ENCODE assay signal across 1 cellular context in the genomic region with DNA sequence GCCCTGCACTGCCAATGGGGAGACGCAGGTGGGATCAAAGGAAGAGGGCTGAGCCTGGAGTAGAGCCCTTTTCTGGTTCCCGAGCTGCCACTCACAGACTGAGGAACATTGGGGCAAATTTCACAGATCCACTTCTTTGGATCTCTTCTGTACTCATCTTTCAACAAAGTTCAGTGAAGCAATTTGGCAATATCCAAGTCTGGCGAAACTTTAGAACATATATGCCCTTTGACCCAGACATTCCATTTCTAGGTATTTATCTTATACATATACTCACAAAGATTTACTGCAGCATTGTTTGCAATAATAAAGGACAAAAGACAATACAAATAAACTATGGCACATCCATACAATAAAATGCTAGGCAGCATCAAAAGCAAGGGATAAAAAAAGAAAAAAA.
TF ChIP-seq lines count a peak whose summit lies in the region.

No MANE protein-coding gene starts in this region.

TF ChIP-seq in HepG2, 621 proteins besides CTCF, POLR2A, EP300 and RAD21:
- peak; percentile 58; the same call in 1 of the 2 replicates for TF ChIP-seq NR2F6 (IDR thresholded peaks at IDR 0.05)
- 0 out of 2 replicates have a peak, but pooled peaks have one; percentile 27 for TF ChIP-seq NR2F6 (CRISPR knock-in tag; IDR thresholded peaks at IDR 0.05)
- 0 out of 2 replicates have a peak, but pooled peaks have one; percentile 25 for TF ChIP-seq GATAD2A (CRISPR knock-in tag; IDR thresholded peaks at IDR 0.05)
- peak; percentile 47; the same call in 1 of the 2 replicates for TF ChIP-seq CEBPG (CRISPR knock-in tag; IDR thresholded peaks at IDR 0.05)
- TF ChIP-seq NR2C2 (CRISPR knock-in tag; IDR thresholded peaks at IDR 0.05; ENCODE audit: borderline replicate concordance), result peak; percentile 37; the same call in 1 of the 2 replicates
- TF ChIP-seq, protein P1, sequence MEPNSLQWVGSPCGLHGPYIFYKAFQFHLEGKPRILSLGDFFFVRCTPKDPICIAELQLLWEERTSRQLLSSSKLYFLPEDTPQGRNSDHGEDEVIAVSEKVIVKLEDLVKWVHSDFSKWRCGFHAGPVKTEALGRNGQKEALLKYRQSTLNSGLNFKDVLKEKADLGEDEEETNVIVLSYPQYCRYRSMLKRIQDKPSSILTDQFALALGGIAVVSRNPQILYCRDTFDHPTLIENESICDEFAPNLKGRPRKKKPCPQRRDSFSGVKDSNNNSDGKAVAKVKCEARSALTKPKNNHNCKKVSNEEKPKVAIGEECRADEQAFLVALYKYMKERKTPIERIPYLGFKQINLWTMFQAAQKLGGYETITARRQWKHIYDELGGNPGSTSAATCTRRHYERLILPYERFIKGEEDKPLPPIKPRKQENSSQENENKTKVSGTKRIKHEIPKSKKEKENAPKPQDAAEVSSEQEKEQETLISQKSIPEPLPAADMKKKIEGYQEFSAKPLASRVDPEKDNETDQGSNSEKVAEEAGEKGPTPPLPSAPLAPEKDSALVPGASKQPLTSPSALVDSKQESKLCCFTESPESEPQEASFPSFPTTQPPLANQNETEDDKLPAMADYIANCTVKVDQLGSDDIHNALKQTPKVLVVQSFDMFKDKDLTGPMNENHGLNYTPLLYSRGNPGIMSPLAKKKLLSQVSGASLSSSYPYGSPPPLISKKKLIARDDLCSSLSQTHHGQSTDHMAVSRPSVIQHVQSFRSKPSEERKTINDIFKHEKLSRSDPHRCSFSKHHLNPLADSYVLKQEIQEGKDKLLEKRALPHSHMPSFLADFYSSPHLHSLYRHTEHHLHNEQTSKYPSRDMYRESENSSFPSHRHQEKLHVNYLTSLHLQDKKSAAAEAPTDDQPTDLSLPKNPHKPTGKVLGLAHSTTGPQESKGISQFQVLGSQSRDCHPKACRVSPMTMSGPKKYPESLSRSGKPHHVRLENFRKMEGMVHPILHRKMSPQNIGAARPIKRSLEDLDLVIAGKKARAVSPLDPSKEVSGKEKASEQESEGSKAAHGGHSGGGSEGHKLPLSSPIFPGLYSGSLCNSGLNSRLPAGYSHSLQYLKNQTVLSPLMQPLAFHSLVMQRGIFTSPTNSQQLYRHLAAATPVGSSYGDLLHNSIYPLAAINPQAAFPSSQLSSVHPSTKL (CRISPR knock-in tag; IDR thresholded peaks at IDR 0.05), result 0 out of 2 replicates have a peak, but pooled peaks have one; percentile 7
- TF ChIP-seq SRSF9 (IDR thresholded peaks at IDR 0.05; ENCODE audit: borderline replicate concordance, insufficient read depth, low read depth, low read length, poor library complexity, severe bottlenecking), result no peak
- TF ChIP-seq, protein P2, sequence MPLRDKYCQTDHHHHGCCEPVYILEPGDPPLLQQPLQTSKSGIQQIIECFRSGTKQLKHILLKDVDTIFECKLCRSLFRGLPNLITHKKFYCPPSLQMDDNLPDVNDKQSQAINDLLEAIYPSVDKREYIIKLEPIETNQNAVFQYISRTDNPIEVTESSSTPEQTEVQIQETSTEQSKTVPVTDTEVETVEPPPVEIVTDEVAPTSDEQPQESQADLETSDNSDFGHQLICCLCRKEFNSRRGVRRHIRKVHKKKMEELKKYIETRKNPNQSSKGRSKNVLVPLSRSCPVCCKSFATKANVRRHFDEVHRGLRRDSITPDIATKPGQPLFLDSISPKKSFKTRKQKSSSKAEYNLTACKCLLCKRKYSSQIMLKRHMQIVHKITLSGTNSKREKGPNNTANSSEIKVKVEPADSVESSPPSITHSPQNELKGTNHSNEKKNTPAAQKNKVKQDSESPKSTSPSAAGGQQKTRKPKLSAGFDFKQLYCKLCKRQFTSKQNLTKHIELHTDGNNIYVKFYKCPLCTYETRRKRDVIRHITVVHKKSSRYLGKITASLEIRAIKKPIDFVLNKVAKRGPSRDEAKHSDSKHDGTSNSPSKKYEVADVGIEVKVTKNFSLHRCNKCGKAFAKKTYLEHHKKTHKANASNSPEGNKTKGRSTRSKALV (CRISPR knock-in tag; IDR thresholded peaks at IDR 0.05), result no peak
- peak; percentile 65; the same call in 1 of the 2 replicates for TF ChIP-seq NCOR1 (IDR thresholded peaks at IDR 0.05; ENCODE audit: borderline replicate concordance, low read length)
- TF ChIP-seq CEBPB (IDR thresholded peaks at IDR 0.05; ENCODE audit: borderline replicate concordance, low read depth, low read length), result peak; percentile 81
- TF ChIP-seq NR2F1 (CRISPR knock-in tag; IDR thresholded peaks at IDR 0.05), result peak in 1 of 2 experiments; percentile 41; a peak in 1 of 4 replicates
- TF ChIP-seq, protein P3, sequence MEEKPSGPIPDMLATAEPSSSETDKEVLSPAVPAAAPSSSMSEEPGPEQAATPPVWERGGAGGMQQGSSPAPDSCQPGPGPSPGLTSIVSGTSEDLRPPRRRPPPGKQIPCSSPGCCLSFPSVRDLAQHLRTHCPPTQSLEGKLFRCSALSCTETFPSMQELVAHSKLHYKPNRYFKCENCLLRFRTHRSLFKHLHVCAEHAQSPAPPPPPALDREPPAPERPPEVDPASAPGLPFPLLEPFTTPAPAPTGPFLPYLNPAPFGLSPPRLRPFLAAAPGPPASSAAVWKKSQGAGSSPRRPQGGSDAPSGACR (CRISPR knock-in tag; IDR thresholded peaks at IDR 0.05), result no peak
- peak; percentile 78 for TF ChIP-seq BCL6 (CRISPR knock-in tag; IDR thresholded peaks at IDR 0.05)
- TF ChIP-seq, protein P4, sequence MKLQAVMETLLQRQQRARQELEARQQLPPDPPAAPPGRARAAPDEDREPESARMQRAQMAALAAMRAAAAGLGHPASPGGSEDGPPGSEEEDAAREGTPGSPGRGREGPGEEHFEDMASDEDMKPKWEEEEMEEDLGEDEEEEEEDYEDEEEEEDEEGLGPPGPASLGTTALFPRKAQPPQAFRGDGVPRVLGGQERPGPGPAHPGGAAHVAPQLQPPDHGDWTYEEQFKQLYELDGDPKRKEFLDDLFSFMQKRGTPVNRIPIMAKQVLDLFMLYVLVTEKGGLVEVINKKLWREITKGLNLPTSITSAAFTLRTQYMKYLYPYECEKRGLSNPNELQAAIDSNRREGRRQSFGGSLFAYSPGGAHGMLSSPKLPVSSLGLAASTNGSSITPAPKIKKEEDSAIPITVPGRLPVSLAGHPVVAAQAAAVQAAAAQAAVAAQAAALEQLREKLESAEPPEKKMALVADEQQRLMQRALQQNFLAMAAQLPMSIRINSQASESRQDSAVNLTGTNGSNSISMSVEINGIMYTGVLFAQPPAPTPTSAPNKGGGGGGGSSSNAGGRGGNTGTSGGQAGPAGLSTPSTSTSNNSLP (IDR thresholded peaks at IDR 0.05; ENCODE audit: low read depth, low read length), result peak; percentile 48; the same call in 1 of the 2 replicates
- TF ChIP-seq SOX13 (IDR thresholded peaks at IDR 0.05), result no peak
- TF ChIP-seq SOX13 (CRISPR knock-in tag; conservative IDR thresholded peaks at IDR 0.05 in 1 of 2, IDR thresholded peaks at IDR 0.05 in 1 of 2), result 0 out of 4 replicates have a peak, but pooled peaks of 1 of the 2 experiments have one; percentile 49
